Comparison of ENCODE assay signal across 27 cellular contexts in the genomic region with DNA sequence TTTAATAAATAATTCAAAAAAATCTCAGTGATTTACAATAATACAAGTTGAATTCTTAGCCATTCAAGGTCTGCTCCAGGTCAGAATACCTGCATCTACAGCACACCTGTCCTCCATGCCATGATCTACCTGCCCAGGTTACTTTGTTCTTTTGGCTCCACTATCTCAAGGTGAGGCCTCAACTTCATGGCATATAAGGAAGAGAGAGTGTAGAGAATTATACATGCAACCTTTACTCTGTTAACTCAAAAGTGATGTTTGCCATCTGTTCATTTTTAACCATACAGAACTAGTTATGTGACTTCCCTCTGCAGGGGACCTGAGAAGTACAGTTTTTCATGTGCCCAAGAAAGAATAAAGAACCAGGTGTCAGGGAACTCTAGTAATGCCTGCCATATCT. TPM values are rescaled to one million over a fixed set of nuclear protein-coding genes. Genes with fewer than 3 reads are reported as not detected.
DNase-seq lines count a peak whose midpoint lies in the region; ATAC-seq, FAIRE-seq and TF ChIP-seq lines count a peak whose summit lies in the region.
"Had no signal": no experiment of that assay in that cellular context is flagged by ENCODE, and none has a peak within 500 bp of the region (broad histone marks: within the 10 kb centered on the region; RNA-seq: fewer than 3 reads in every experiment).

No MANE protein-coding gene starts in this region.

- H3K4me3 ChIP-seq in astrocyte (ENCODE audit: insufficient read depth, low read depth, low read length) = no peak overlapping the region
- no peak overlapping the region for H3K4me3 ChIP-seq in mucosa of descending colon
- H3K4me3 ChIP-seq: BLaER1, GM12878 had no signal

- H2AFZ ChIP-seq in astrocyte (ENCODE audit: low read depth, low read length) = no peak overlapping the region

- no peaks in the 10 kb centered on the region for H4K20me1 ChIP-seq in astrocyte (ENCODE audit: insufficient read depth, low read length)
- H4K20me1 ChIP-seq: BLaER1 had no signal

- DNase-seq in NCI-H69 (lab: John Stamatoyannopoulos, UW) (peak; percentile 8), astrocyte (ENCODE audit: low read depth) (no peak), mucosa of descending colon (no peak), glutamatergic neuron (no peak), superior temporal gyrus (ENCODE audit: extremely low spot score) (no peak)
- DNase-seq: 8988T; ACHN; BE2C; C1 segment of cervical spinal cord; CD4-positive, alpha-beta memory T cell; CD4-positive, CD25-positive, alpha-beta regulatory T cell; CD8-positive, alpha-beta memory T cell; COR-L47; DMS 273 treated with DMSO at 0.1 percent for 48 hours; DMS153; DMS53; DMS79; DND-41; EL; GDM1 had no signal

- H3K9me3 ChIP-seq in astrocyte (ENCODE audit: insufficient read depth, low read depth, low read length) (no peaks in the 10 kb centered on the region), mucosa of descending colon (no peaks in the 10 kb centered on the region)
- H3K9me3 ChIP-seq: BE2C had no signal

- ATAC-seq in mucosa of descending colon = peak; percentile 73
- ATAC-seq: GM12878 had no signal

- no peaks in the 10 kb centered on the region for H3K36me3 Mint-ChIP-seq in astrocyte (ENCODE audit: low read depth, unreplicated experiment)
- peaks cover 7% of the 10 kb centered on the region for H3K36me3 Mint-ChIP-seq in glutamatergic neuron (ENCODE audit: unreplicated experiment)
- H3K36me3 Mint-ChIP-seq: CD14-positive monocyte; CD4-positive, alpha-beta memory T cell; CD4-positive, CD25-positive, alpha-beta regulatory T cell had no signal

- H3K36me3 ChIP-seq in astrocyte (ENCODE audit: insufficient read depth, low read length) (no peaks in the 10 kb centered on the region), mucosa of descending colon (ENCODE audit: low read depth) (no peaks in the 10 kb centered on the region)
- H3K36me3 ChIP-seq: BE2C, BLaER1 had no signal

- no peak overlapping the region for H3K9ac ChIP-seq in astrocyte (ENCODE audit: low read length)
- H3K9ac ChIP-seq: BLaER1 had no signal

- H3K4me3 Mint-ChIP-seq in astrocyte (ENCODE audit: unreplicated experiment) = no peak overlapping the region
- no peak overlapping the region for H3K4me3 Mint-ChIP-seq in glutamatergic neuron (ENCODE audit: unreplicated experiment)
- H3K4me3 Mint-ChIP-seq: CD14-positive monocyte; CD4-positive, alpha-beta memory T cell; CD4-positive, CD25-positive, alpha-beta regulatory T cell; CD8-positive, alpha-beta memory T cell had no signal

- no peaks in the 10 kb centered on the region for H3K79me2 ChIP-seq in astrocyte (ENCODE audit: insufficient read depth, low read length)

- no peaks in the 10 kb centered on the region for H3K4me1 Mint-ChIP-seq in astrocyte (ENCODE audit: low read depth, unreplicated experiment)
- H3K4me1 Mint-ChIP-seq in glutamatergic neuron (ENCODE audit: low read depth, unreplicated experiment) = no peaks in the 10 kb centered on the region
- H3K4me1 Mint-ChIP-seq: CD4-positive, alpha-beta memory T cell; CD4-positive, CD25-positive, alpha-beta regulatory T cell; CD8-positive, alpha-beta memory T cell had no signal

- intact Hi-C loops in mucosa of descending colon (cut with DNase I, micrococcal nuclease) = no loop called here

- H3K4me2 ChIP-seq in astrocyte (ENCODE audit: low read length) = no peak overlapping the region
- H3K4me2 ChIP-seq: BLaER1 had no signal

- H3K4me1 ChIP-seq in astrocyte (ENCODE audit: insufficient read depth, low read length) (peaks cover under 1% of the 10 kb centered on the region), mucosa of descending colon (ENCODE audit: low read depth) (no peaks in the 10 kb centered on the region)
- H3K4me1 ChIP-seq: BE2C had no signal

- H3K27ac Mint-ChIP-seq in astrocyte (ENCODE audit: unreplicated experiment) (no peak overlapping the region), glutamatergic neuron (ENCODE audit: unreplicated experiment) (no peak overlapping the region)
- H3K27ac Mint-ChIP-seq: CD14-positive monocyte; CD4-positive, alpha-beta memory T cell; CD4-positive, CD25-positive, alpha-beta regulatory T cell; CD8-positive, alpha-beta memory T cell had no signal

- no peaks in the 10 kb centered on the region for H3K27me3 ChIP-seq in astrocyte (ENCODE audit: insufficient read depth, low read length)
- H3K27me3 ChIP-seq: BLaER1 had no signal

- FAIRE-seq in astrocyte (lab: Jason Lieb, UNC) = peak; percentile 17
- FAIRE-seq: A204.1, GM12878, GM12892, GM18507 had no signal

- H3K9me3 Mint-ChIP-seq in astrocyte (ENCODE audit: unreplicated experiment) (peaks cover 3% of the 10 kb centered on the region), glutamatergic neuron (ENCODE audit: unreplicated experiment) (no peaks in the 10 kb centered on the region)

- H3K27me3 Mint-ChIP-seq in astrocyte (ENCODE audit: low read depth, unreplicated experiment) (no peaks in the 10 kb centered on the region), glutamatergic neuron (ENCODE audit: unreplicated experiment) (no peaks in the 10 kb centered on the region)

- H3K27ac ChIP-seq in astrocyte (ENCODE audit: low read depth, low read length) = no peak overlapping the region
- H3K27ac ChIP-seq: BLaER1 had no signal

- TF ChIP-seq CTCF in astrocyte (IDR thresholded peaks at IDR 0.05; ENCODE audit: insufficient read depth, low read depth, low read length) (no peak), mucosa of descending colon (IDR thresholded peaks at IDR 0.05) (no peak), glutamatergic neuron (IDR thresholded peaks at IDR 0.05; ENCODE audit: partially characterized antibody, unreplicated experiment) (no peak)

RNA-seq across cellular contexts. Expression of gene MICU2, which starts 28.2 kb away (rescaled TPM):
- total RNA-seq in astrocyte = 29.9 and 31.8 TPM in 2 replicates
- 10 to 100 TPM; 34.4 to 47.5 (median 47.2) TPM for total RNA-seq in mucosa of descending colon
- 37.2 TPM for total RNA-seq in glutamatergic neuron (ENCODE audit: unreplicated experiment)

RNA-seq across cellular contexts. Expression of gene FGF9, which starts 38.7 kb away (rescaled TPM):
- 0.22 and 0.27 TPM in 2 replicates for total RNA-seq in astrocyte
- 1 to 10 TPM; 1.2 to 2.6 (median 2.3) TPM for total RNA-seq in mucosa of descending colon
- total RNA-seq in glutamatergic neuron (ENCODE audit: unreplicated experiment) = 19.5 TPM
- total RNA-seq: G401 had no signal
